ENCODE assay signal across 13 cellular contexts in the genomic region with DNA sequence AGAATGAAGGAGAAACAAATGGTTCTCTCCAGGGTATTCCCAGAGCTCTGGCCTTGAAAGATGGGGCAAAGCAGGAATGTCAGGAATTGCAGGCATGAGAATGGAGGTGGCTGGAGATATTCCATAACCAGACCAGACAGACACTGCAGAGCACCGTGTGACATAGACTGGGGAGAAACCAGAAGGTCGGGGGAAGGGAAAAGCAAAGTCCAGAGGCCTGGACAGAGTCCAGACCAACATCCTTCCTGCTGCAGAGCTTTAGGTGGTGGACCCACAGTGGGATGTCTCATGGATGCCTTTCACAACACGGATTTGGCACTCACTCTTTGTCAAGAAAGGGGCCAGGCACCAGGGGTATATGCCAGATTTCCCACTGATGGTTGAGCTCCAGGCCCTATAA.
DNase-seq lines count a peak whose midpoint lies in the region; ATAC-seq and TF ChIP-seq lines count a peak whose summit lies in the region.
"Had no signal": no experiment of that assay in that cellular context is flagged by ENCODE, and none has a peak within 500 bp of the region (broad histone marks: within the 10 kb centered on the region; RNA-seq: fewer than 3 reads in every experiment).

No MANE protein-coding gene starts in this region.

- H3K36me3 Mint-ChIP-seq in activated naive CD4-positive, alpha-beta T cell treated with anti-CD3 and anti-CD28 coated beads, Interleukin-2, amount 50 U/mL, for 24 hours: peaks cover 10% of the 10 kb centered on the region
- H3K36me3 Mint-ChIP-seq in activated CD4-positive, alpha-beta memory T cell treated with anti-CD3 and anti-CD28 coated beads for 36 hours: peaks cover 22% of the 10 kb centered on the region
- no peaks in the 10 kb centered on the region for H3K36me3 Mint-ChIP-seq in immature natural killer cell
- H3K36me3 Mint-ChIP-seq: CD4-positive, alpha-beta memory T cell; WTC11 had no signal

- ATAC-seq in GM18520 (IDR thresholded peaks at IDR 0.05; ENCODE audit: unreplicated experiment): no peak
- ATAC-seq: WTC11 had no signal

- POLR2A ChIA-PET in activated CD4-positive, alpha-beta memory T cell treated with anti-CD3 and anti-CD28 coated beads for 36 hours (lab: Charles Lee): no interaction called here

- DNase-seq in activated naive CD4-positive, alpha-beta T cell treated with anti-CD3 and anti-CD28 coated beads, Interleukin-2, amount 50 U/mL, for 16 hours: no peak
- no peak for DNase-seq in activated CD4-positive, alpha-beta memory T cell treated with anti-CD3 and anti-CD28 coated beads for 36 hours
- no peak for DNase-seq in immature natural killer cell
- DNase-seq in stromal cell of bone marrow (ENCODE audit: low read depth): peak; percentile 25
- no peak for DNase-seq in dorsolateral prefrontal cortex
- DNase-seq in NCI-H82 (lab: John Stamatoyannopoulos, UW): no peak
- DNase-seq: CD4-positive, alpha-beta memory T cell; heart left ventricle had no signal

- H3K9me3 Mint-ChIP-seq in activated naive CD4-positive, alpha-beta T cell treated with anti-CD3 and anti-CD28 coated beads, Interleukin-2, amount 50 U/mL, for 24 hours: peaks cover 6% of the 10 kb centered on the region
- peaks cover 13% of the 10 kb centered on the region for H3K9me3 Mint-ChIP-seq in activated CD4-positive, alpha-beta memory T cell treated with anti-CD3 and anti-CD28 coated beads for 36 hours
- H3K9me3 Mint-ChIP-seq in immature natural killer cell: no peaks in the 10 kb centered on the region

- H3K4me3 Mint-ChIP-seq in activated naive CD4-positive, alpha-beta T cell treated with anti-CD3 and anti-CD28 coated beads, Interleukin-2, amount 50 U/mL, for 24 hours: no peak overlapping the region
- H3K4me3 Mint-ChIP-seq in activated CD4-positive, alpha-beta memory T cell treated with anti-CD3 and anti-CD28 coated beads for 36 hours: no peak overlapping the region
- H3K4me3 Mint-ChIP-seq in immature natural killer cell: peak overlapping the region in 2 of 5 donors; percentile 33 to 39
- H3K4me3 Mint-ChIP-seq: neural crest cell, WTC11 had no signal

- H3K27ac ChIP-seq in dorsolateral prefrontal cortex: no peak overlapping the region
- H3K27ac ChIP-seq: KMS-11 had no signal

- H3K27ac Mint-ChIP-seq in activated naive CD4-positive, alpha-beta T cell treated with anti-CD3 and anti-CD28 coated beads, Interleukin-2, amount 50 U/mL, for 24 hours: peak overlapping the region; percentile 36
- H3K27ac Mint-ChIP-seq in activated CD4-positive, alpha-beta memory T cell treated with anti-CD3 and anti-CD28 coated beads for 36 hours: peak overlapping the region; percentile 46
- peak overlapping the region; percentile 85 to 100 (median 98) for H3K27ac Mint-ChIP-seq in immature natural killer cell
- H3K27ac Mint-ChIP-seq: WTC11 had no signal

- H3K27me3 Mint-ChIP-seq in activated naive CD4-positive, alpha-beta T cell treated with anti-CD3 and anti-CD28 coated beads, Interleukin-2, amount 50 U/mL, for 24 hours: peaks cover 5% of the 10 kb centered on the region
- H3K27me3 Mint-ChIP-seq in activated CD4-positive, alpha-beta memory T cell treated with anti-CD3 and anti-CD28 coated beads for 36 hours: peaks cover 4% of the 10 kb centered on the region
- H3K27me3 Mint-ChIP-seq in immature natural killer cell (ENCODE audit: low read depth in 3 of 3): peaks cover 4 to 13% (median 5%) of the 10 kb centered on the region in 3 donors

- no peak for TF ChIP-seq CTCF in dorsolateral prefrontal cortex (IDR thresholded peaks at IDR 0.05 in 54 of 56, conservative IDR thresholded peaks at IDR 0.05 in 2 of 56; ENCODE audit: low read depth in 1 of 56, partially characterized antibody in 56 of 56)

- peaks cover 35% of the 10 kb centered on the region for H3K4me1 Mint-ChIP-seq in activated naive CD4-positive, alpha-beta T cell treated with anti-CD3 and anti-CD28 coated beads, Interleukin-2, amount 50 U/mL, for 24 hours
- H3K4me1 Mint-ChIP-seq in activated CD4-positive, alpha-beta memory T cell treated with anti-CD3 and anti-CD28 coated beads for 36 hours (ENCODE audit: low read depth): peaks cover 34% of the 10 kb centered on the region
- peaks cover 32 to 46% of the 10 kb centered on the region in 2 donors for H3K4me1 Mint-ChIP-seq in immature natural killer cell
- H3K4me1 Mint-ChIP-seq: neural crest cell had no signal

- H3K4me3 ChIP-seq in dorsolateral prefrontal cortex: no peak overlapping the region
- H3K4me3 ChIP-seq: heart left ventricle had no signal

- intact Hi-C loops in activated CD4-positive, alpha-beta memory T cell treated with anti-CD3 and anti-CD28 coated beads for 36 hours (cut with micrococcal nuclease): loop anchor here (5.0 kb wide), 1 partner anchor 1422 kb away; no protein-coding TSS in a partner anchor
- intact Hi-C loops in dorsolateral prefrontal cortex (cut with DNase I): no loop called here

- CTCF ChIA-PET in activated CD4-positive, alpha-beta memory T cell treated with anti-CD3 and anti-CD28 coated beads for 36 hours (lab: Charles Lee): interaction anchor here (0.7 kb wide), 1 partner anchor 61 kb away, joined by 3 read pairs; no protein-coding TSS in a partner anchor

- H3K27me3 ChIP-seq in dorsolateral prefrontal cortex: peaks cover 0 to 6% (median 0%) of the 10 kb centered on the region in 45 donors

Comparison
In these comparisons a context has a peak if more than half of its experiments do, and no peak if none do; other contexts are left out.
1. H3K27ac Mint-ChIP-seq: peak in every context shown above with its lines; median percentile 98 in immature natural killer cell; 46 in activated CD4-positive, alpha-beta memory T cell treated with anti-CD3 and anti-CD28 coated beads for 36 hours; 36 in activated naive CD4-positive, alpha-beta T cell treated with anti-CD3 and anti-CD28 coated beads, Interleukin-2, amount 50 U/mL, for 24 hours.